Comparison of ENCODE assay signal across 8 cellular contexts in genomic region chr11:46120361-46120710, GRCh38. TPM values are rescaled to one million over a fixed set of nuclear protein-coding genes. Genes with fewer than 3 reads are reported as not detected.
DNase-seq lines count a peak whose midpoint lies in the region; FAIRE-seq and TF ChIP-seq lines count a peak whose summit lies in the region.

No MANE protein-coding gene starts in this region.

- H3K4me3 ChIP-seq in foreskin fibroblast (ENCODE audit: low read depth in 1 of 2, low read length in 2 of 2): peak overlapping the region; percentile 62 to 84
- H3K4me3 ChIP-seq in trophoblast cell (ENCODE audit: low read depth, low read length): peak overlapping the region; percentile 55

- DNase-seq in activated CD8-positive, alpha-beta memory T cell treated with anti-CD3 and anti-CD28 coated beads, Interleukin-2, amount 50 U/mL, for 4 hours: peak; percentile 24
- no peak for DNase-seq in activated CD8-positive, alpha-beta memory T cell treated with anti-CD3 and anti-CD28 coated beads, Interleukin-2, amount 50 U/mL, for 48 hours
- DNase-seq in activated CD4-positive, alpha-beta T cell treated with anti-CD3 and anti-CD28 coated beads, Interleukin-2, amount 50 U/mL, for 4 hours: peak; percentile 3 to 14
- DNase-seq in foreskin fibroblast (no peak), trophoblast cell (peak in 1 of 2 donors; percentile 27), GM19240 (ENCODE audit: insufficient read length, low spot score) (no peak), H54 (ENCODE audit: insufficient read length, low spot score) (no peak), NCI-H1436 (lab: John Stamatoyannopoulos, UW) (no peak)

- no peak overlapping the region for H3K9ac ChIP-seq in trophoblast cell (ENCODE audit: low read length)

- no peak for TF ChIP-seq CTCF in foreskin fibroblast (IDR thresholded peaks at IDR 0.05; ENCODE audit: low read depth, low read length)

- no peaks in the 10 kb centered on the region for H3K9me3 ChIP-seq in trophoblast cell (ENCODE audit: insufficient read depth, low read depth, low read length)

- no peak overlapping the region for H3K23ac ChIP-seq in trophoblast cell (ENCODE audit: low read length)

- WGBS in trophoblast cell (ENCODE audit: extremely low coverage, insufficient coverage, insufficient read length): no CpG with 5 or more reads among the region's 25 CpGs

- no peaks in the 10 kb centered on the region for H3K27me3 ChIP-seq in trophoblast cell (ENCODE audit: insufficient read depth, low read length)

- peaks cover 0 to 3% of the 10 kb centered on the region in 2 experiments for H3K4me1 ChIP-seq in trophoblast cell (ENCODE audit: control insufficient read depth in 1 of 2, insufficient read depth in 2 of 2, low read length in 2 of 2)

- H2BK120ac ChIP-seq in trophoblast cell (ENCODE audit: insufficient read depth, low read length, poor library complexity): no peak overlapping the region

- peaks cover 10% of the 10 kb centered on the region for H3K79me2 ChIP-seq in trophoblast cell (ENCODE audit: control insufficient read depth, insufficient read depth, low read length, poor library complexity)

- no peak overlapping the region for H2AK5ac ChIP-seq in trophoblast cell (ENCODE audit: low read length)

- no peak overlapping the region for H2BK12ac ChIP-seq in trophoblast cell (ENCODE audit: low read length)

- peak overlapping the region; percentile 90 for H4K91ac ChIP-seq in trophoblast cell (ENCODE audit: low read depth, low read length)

- H3K4ac ChIP-seq in trophoblast cell (ENCODE audit: low read depth, low read length): no peak overlapping the region

- H3K18ac ChIP-seq in trophoblast cell (ENCODE audit: low read length): no peak overlapping the region

- peak overlapping the region; percentile 63 for H3K4me2 ChIP-seq in trophoblast cell (ENCODE audit: low read length)

- H4K8ac ChIP-seq in trophoblast cell (ENCODE audit: low read depth, low read length): peak overlapping the region; percentile 10

- TF ChIP-seq POLR2A in H54 (IDR thresholded peaks at IDR 0.05; ENCODE audit: low read depth, low read length): no peak

- H3K79me1 ChIP-seq in trophoblast cell (ENCODE audit: low read length): peaks cover 17% of the 10 kb centered on the region

- H3K36me3 ChIP-seq in trophoblast cell (ENCODE audit: control insufficient read depth in 1 of 2, insufficient read depth in 2 of 2, low read length in 2 of 2): no peaks in the 10 kb centered on the region

- no peak overlapping the region for H3K14ac ChIP-seq in trophoblast cell (ENCODE audit: low read length)

- no peak overlapping the region for H2AFZ ChIP-seq in trophoblast cell (ENCODE audit: insufficient read depth, low read length, poor library complexity)

- FAIRE-seq in H54 (lab: Jason Lieb, UNC): no peak

- no peak overlapping the region for H2BK5ac ChIP-seq in trophoblast cell (ENCODE audit: low read depth, low read length, poor library complexity)

- H3K27ac ChIP-seq in trophoblast cell (ENCODE audit: low read depth, low read length): peak overlapping the region; percentile 88

- no peak overlapping the region for H4K12ac ChIP-seq in trophoblast cell (ENCODE audit: low read depth, low read length)

RNA-seq across cellular contexts. Expression of gene PHF21A, which starts 0.9 kb away (rescaled TPM):
- polyA plus RNA-seq in trophoblast cell (2013): 29.5 and 31.4 TPM in 2 replicates

Comparison
In these comparisons a context has a peak if more than half of its experiments do, and no peak if none do; other contexts are left out.
1. DNase-seq: peak in activated CD8-positive, alpha-beta memory T cell treated with anti-CD3 and anti-CD28 coated beads, Interleukin-2, amount 50 U/mL, for 4 hours (single experiment) and activated CD4-positive, alpha-beta T cell treated with anti-CD3 and anti-CD28 coated beads, Interleukin-2, amount 50 U/mL, for 4 hours (2 of 2); none in activated CD8-positive, alpha-beta memory T cell treated with anti-CD3 and anti-CD28 coated beads, Interleukin-2, amount 50 U/mL, for 48 hours (single experiment), foreskin fibroblast (0 of 2), GM19240 (single experiment), H54 (single experiment) and NCI-H1436 (single experiment).